ENCODE assay signal across 29 cellular contexts in the genomic region with DNA sequence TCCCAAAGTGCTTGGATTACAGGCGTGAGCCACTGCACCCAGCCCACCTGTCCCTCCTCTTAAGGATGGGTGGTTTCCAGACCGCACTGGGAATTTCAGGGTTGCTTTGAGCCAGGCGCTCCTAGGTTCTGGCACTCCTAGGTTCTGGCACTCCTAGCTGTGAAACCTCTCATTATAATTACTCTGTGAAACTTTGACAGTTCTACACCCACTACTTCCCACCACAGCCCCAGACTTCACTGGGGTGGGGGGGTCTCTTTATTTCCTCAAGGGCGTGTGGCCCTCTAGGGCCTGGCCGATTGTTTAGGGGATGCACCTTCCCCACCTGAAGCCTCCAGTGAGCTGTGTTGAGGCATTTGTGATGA. TPM values are rescaled to one million over a fixed set of nuclear protein-coding genes. Genes with fewer than 3 reads are reported as not detected.
DNase-seq lines count a peak whose midpoint lies in the region; ATAC-seq, FAIRE-seq and TF ChIP-seq lines count a peak whose summit lies in the region.
"Had no signal": no experiment of that assay in that cellular context is flagged by ENCODE, and none has a peak within 500 bp of the region (broad histone marks: within the 10 kb centered on the region; RNA-seq: fewer than 3 reads in every experiment).

No MANE protein-coding gene starts in this region.

- H2AFZ ChIP-seq in HepG2 (ENCODE audit: low read length) = no peak overlapping the region

- no peaks in the 10 kb centered on the region for H3K9me3 ChIP-seq in HepG2 (ENCODE audit: low read length)
- no peaks in the 10 kb centered on the region for H3K9me3 ChIP-seq in right lobe of liver
- H3K9me3 ChIP-seq: adrenal gland, heart left ventricle, stomach had no signal

- TF ChIP-seq CTCF in HepG2 (CRISPR knock-in tag; IDR thresholded peaks at IDR 0.05) = no peak
- no peak for TF ChIP-seq CTCF in right lobe of liver (IDR thresholded peaks at IDR 0.05)
- no peak for TF ChIP-seq CTCF in lower leg skin (IDR thresholded peaks at IDR 0.05)

- TF ChIP-seq EP300 in HepG2 (IDR thresholded peaks at IDR 0.05; ENCODE audit: low read depth in 2 of 2, low read length in 2 of 2) (no peak), HepG2 (CRISPR knock-in tag; IDR thresholded peaks at IDR 0.05; ENCODE audit: borderline replicate concordance) (no peak)

- DNase-seq in HepG2 (ENCODE audit: low spot score) = no peak
- DNase-seq in right lobe of liver = no peak
- peak; percentile 7 for DNase-seq in amniotic epithelial cell (ENCODE audit: low read depth)
- peak in 8 of 10 donors; percentile 28 to 74 (median 40) for DNase-seq in naive thymus-derived CD8-positive, alpha-beta T cell
- no peak for DNase-seq in T-helper 2 cell treated with Interferon-gamma antibody and Interleukin-4, amounts not matched to agents 5 μg/mL and 100 μg/mL, for 36 hours (ENCODE audit: low spot score)
- DNase-seq in lower leg skin (ENCODE audit: low spot score in 2 of 2) = no peak
- DNase-seq in NCI-H1694 (lab: John Stamatoyannopoulos, UW) = no peak
- DNase-seq in UCSD-AML1 (lab: John Stamatoyannopoulos, UW; ENCODE audit: unreplicated experiment) = no peak
- DNase-seq: activated effector memory CD4-positive, alpha-beta T cell treated with Interleukin-2 at 50 U/mL for 16 hours; adrenal gland; heart left ventricle; left colon; midbrain; NCI-H1092; NCI-H1930; NCI-H226; NCI-H774; stimulated activated CD4-positive, alpha-beta T cell treated with anti-CD3 and anti-CD28 coated beads, Interleukin-4, amount 100 ng/mL, for 1 hour; stomach; trophoblast cell had no signal

- H3K4me1 Mint-ChIP-seq in naive thymus-derived CD8-positive, alpha-beta T cell = peaks cover 35 to 57% (median 53%) of the 10 kb centered on the region in 4 donors
- H3K4me1 Mint-ChIP-seq in T-helper 2 cell treated with Interferon-gamma antibody and Interleukin-4, amounts not matched to agents 5 μg/mL and 100 μg/mL, for 36 hours (ENCODE audit: low read depth) = peaks cover 11% of the 10 kb centered on the region

- no peak overlapping the region for H3K9ac ChIP-seq in HepG2 (ENCODE audit: insufficient read depth, low read depth, low read length)

- H3K4me3 Mint-ChIP-seq in naive thymus-derived CD8-positive, alpha-beta T cell = peak overlapping the region; percentile 18 to 92 (median 73)
- no peak overlapping the region for H3K4me3 Mint-ChIP-seq in T-helper 2 cell treated with Interferon-gamma antibody and Interleukin-4, amounts not matched to agents 5 μg/mL and 100 μg/mL, for 36 hours

- H3K79me2 ChIP-seq in HepG2 (ENCODE audit: insufficient read depth, low read length) = no peaks in the 10 kb centered on the region

- H3K4me3 ChIP-seq in HepG2 (replicated peaks in 1 of 3; ENCODE audit: insufficient read depth in 1 of 3, low read depth in 2 of 3, low read length in 3 of 3) (no peak overlapping the region), right lobe of liver (no peak overlapping the region), lower leg skin (ENCODE audit: low read depth, poor library complexity, severe bottlenecking) (no peak overlapping the region)
- H3K4me3 ChIP-seq: adrenal gland, heart left ventricle, stomach had no signal

- intact Hi-C loops in HepG2 (cut with micrococcal nuclease; ENCODE audit: unreplicated experiment) = no loop called here
- intact Hi-C loops in right lobe of liver (cut with DNase I) = no loop called here
- intact Hi-C loops in lower leg skin (cut with DNase I; ENCODE audit: low total_unique reads) = no loop called here

- WGBS in HepG2 (ENCODE audit: low lambda C conversion rate) = 44% methylated on average over 4 of the region's 5 CpGs
- WGBS in right lobe of liver (ENCODE audit: insufficient coverage, low coverage, low lambda C conversion rate, missing lambda C conversion rate) = 65% methylated on average over 2 of the region's 5 CpGs
- WGBS in lower leg skin, 2 donors = 32 to 38% methylated on average over 5 of the region's 5 CpGs

- H3K4me1 ChIP-seq in HepG2 (ENCODE audit: insufficient read depth, low read length) (peaks cover 34% of the 10 kb centered on the region), right lobe of liver (peaks cover 0 to 10% (median 0%) of the 10 kb centered on the region in 4 donors)

- peaks cover 0 to 7% (median 6%) of the 10 kb centered on the region in 3 donors for H3K36me3 Mint-ChIP-seq in naive thymus-derived CD8-positive, alpha-beta T cell
- peaks cover 1% of the 10 kb centered on the region for H3K36me3 Mint-ChIP-seq in T-helper 2 cell treated with Interferon-gamma antibody and Interleukin-4, amounts not matched to agents 5 μg/mL and 100 μg/mL, for 36 hours (ENCODE audit: low read depth)

- BruUV-seq in HepG2 (replicated peaks; lab: Mats Ljungman, UMichigan) = no TSS peak

- H4K20me1 ChIP-seq in HepG2 (ENCODE audit: insufficient read depth, low read length) = no peaks in the 10 kb centered on the region

- no peak for TF ChIP-seq RAD21 in HepG2 (CRISPR knock-in tag; IDR thresholded peaks at IDR 0.05)

- ATAC-seq in HepG2 = no peak
- no peak for ATAC-seq in right lobe of liver
- peak; percentile 46 to 59 for ATAC-seq in naive thymus-derived CD8-positive, alpha-beta T cell
- ATAC-seq: left colon, Right ventricle myocardium inferior had no signal

- no peak overlapping the region for H3K27ac ChIP-seq in HepG2 (ENCODE audit: extremely low read length, insufficient read depth, low read length)
- H3K27ac ChIP-seq in right lobe of liver = no peak overlapping the region
- H3K27ac ChIP-seq: C4-2B had no signal

- H3K9me3 Mint-ChIP-seq in naive thymus-derived CD8-positive, alpha-beta T cell = no peaks in the 10 kb centered on the region
- H3K9me3 Mint-ChIP-seq in T-helper 2 cell treated with Interferon-gamma antibody and Interleukin-4, amounts not matched to agents 5 μg/mL and 100 μg/mL, for 36 hours = no peaks in the 10 kb centered on the region
- H3K9me3 Mint-ChIP-seq: H9 had no signal

- H3K27me3 ChIP-seq in HepG2 (ENCODE audit: control insufficient read depth in 1 of 2, insufficient read depth in 2 of 2, low read length in 2 of 2) (peaks cover 0 to 7% of the 10 kb centered on the region in 2 experiments; a peak in 2 of 5 replicates), right lobe of liver (no peaks in the 10 kb centered on the region)
- H3K27me3 ChIP-seq: adrenal gland had no signal

- CTCF ChIA-PET in HepG2 (lab: Yijun Ruan, JAX; ENCODE audit: low intra/inter-chr PET ratio, low total read pairs) = no interaction called here

- H3K27me3 Mint-ChIP-seq in naive thymus-derived CD8-positive, alpha-beta T cell = peaks cover 0 to 2% (median 0%) of the 10 kb centered on the region in 5 donors
- H3K27me3 Mint-ChIP-seq in T-helper 2 cell treated with Interferon-gamma antibody and Interleukin-4, amounts not matched to agents 5 μg/mL and 100 μg/mL, for 36 hours (ENCODE audit: low read depth) = peaks cover 20% of the 10 kb centered on the region

- POLR2A ChIA-PET in HepG2 (lab: Yijun Ruan, JAX) = interaction anchor here (0.9 kb wide), 1 partner anchor 19 kb away, joined by 3 read pairs; no protein-coding TSS in a partner anchor
- POLR2A ChIA-PET in naive thymus-derived CD8-positive, alpha-beta T cell (lab: Charles Lee) = interaction anchor here (0.6 to 2.0 kb wide), 10 partner anchors 18 to 455 kb away, joined by 3 to 10 read pairs (median 6); partner anchors contain the start of genes HNRNPM and ZNF414

- H3K4me2 ChIP-seq in HepG2 (ENCODE audit: low read depth, low read length) = no peak overlapping the region

- TF ChIP-seq POLR2A in HepG2 (IDR thresholded peaks at IDR 0.05; ENCODE audit: insufficient read depth in 1 of 2, low read depth in 2 of 2, low read length in 2 of 2) = no peak
- no peak for TF ChIP-seq POLR2A in right lobe of liver (IDR thresholded peaks at IDR 0.05)
- no peak for TF ChIP-seq POLR2A in lower leg skin (IDR thresholded peaks at IDR 0.05)

- no peaks in the 10 kb centered on the region for H3K36me3 ChIP-seq in HepG2 (replicated peaks in 1 of 2; ENCODE audit: control insufficient read depth in 1 of 2, insufficient read depth in 2 of 2, low read length in 2 of 2)
- no peaks in the 10 kb centered on the region for H3K36me3 ChIP-seq in right lobe of liver
- H3K36me3 ChIP-seq: adrenal gland, heart left ventricle, stomach had no signal

- in situ Hi-C loops in HepG2 (cut with HindIII; ENCODE audit: extremely low pct_ligation_motif_present, low pct_unique_long_range_greater_than_20kb) = no loop called here

- H3K27ac Mint-ChIP-seq in naive thymus-derived CD8-positive, alpha-beta T cell = peak overlapping the region; percentile 70 to 96 (median 90)
- H3K27ac Mint-ChIP-seq in T-helper 2 cell treated with Interferon-gamma antibody and Interleukin-4, amounts not matched to agents 5 μg/mL and 100 μg/mL, for 36 hours = no peak overlapping the region

- no peak for FAIRE-seq in HepG2 (lab: Jason Lieb, UNC)
- FAIRE-seq: endothelial cell of umbilical vein, G401.6 had no signal

RNA-seq across cellular contexts. Expression of gene ADAMTS10, which starts 2.3 kb away (rescaled TPM):
- total RNA-seq in HepG2 (2016; rRNA removed; fragmentation: Illumina TruSeq; extraction: Trizol) = 0.49 TPM in 1 of 2 replicates, not detected in the other
- total RNA-seq in HepG2 (2016; cell fraction: cytosol; rRNA removed; fragmentation: Illumina TruSeq; extraction: Trizol; ENCODE audit: low read depth) = not detected in 2 replicates
- 0.24 TPM in 1 of 2 replicates, not detected in the other for total RNA-seq in HepG2 (2016; cell fraction: insoluble cytoplasmic fraction; rRNA removed; fragmentation: Illumina TruSeq; extraction: Trizol)
- not detected in 2 replicates for total RNA-seq in HepG2 (2016; cell fraction: membrane; rRNA removed; fragmentation: Illumina TruSeq; extraction: Trizol)
- total RNA-seq in HepG2 (2016; cell fraction: nucleus; rRNA removed; fragmentation: Illumina TruSeq; extraction: Trizol) = 1.2 TPM in 1 of 2 replicates, not detected in the other
- polyA plus RNA-seq in HepG2 (2011; rRNA removed) = 1.7 and 3.0 TPM in 2 replicates
- polyA plus RNA-seq in HepG2 (2011; cell fraction: cytosol; rRNA removed) = 0.46 and 0.68 TPM in 2 replicates
- polyA plus RNA-seq in HepG2 (2011; cell fraction: nucleus; rRNA removed) = 33.0 and 37.3 TPM in 2 replicates
- polyA plus RNA-seq in HepG2 (2012) = 2.1 and 3.0 TPM in 2 replicates
- not detected in 2 replicates for polyA plus RNA-seq in HepG2 (2016; cell fraction: cytosol; fragmentation: Illumina TruSeq; extraction: Trizol; ENCODE audit: low read depth)
- polyA plus RNA-seq in HepG2 (2016; cell fraction: insoluble cytoplasmic fraction; fragmentation: Illumina TruSeq; extraction: Trizol; ENCODE audit: low read depth) = not detected in 2 replicates
- not detected in 2 replicates for polyA plus RNA-seq in HepG2 (2016; cell fraction: membrane; fragmentation: Illumina TruSeq; extraction: Trizol; ENCODE audit: low read depth)
- 0.67 and 1.2 TPM in 2 replicates for polyA plus RNA-seq in HepG2 (2016; cell fraction: nucleus; fragmentation: Illumina TruSeq; extraction: Trizol; ENCODE audit: insufficient read depth, low read depth)
- polyA minus RNA-seq in HepG2 (2011; rRNA and poly(A)+ RNA removed; ENCODE audit: low replicate concordance) = 1.9 and 2.8 TPM in 2 replicates
- polyA minus RNA-seq in HepG2 (2011; cell fraction: cytosol; rRNA and poly(A)+ RNA removed) = 0.79 TPM in 1 of 2 replicates, not detected in the other
- polyA minus RNA-seq in HepG2 (2011; cell fraction: nucleus; rRNA and poly(A)+ RNA removed) = 7.1 and 8.1 TPM in 2 replicates
- 10 to 100 TPM in 3 of 6 experiments, 1 to 10 TPM in 3; 5.0 to 12.2 (median 9.3) TPM for total RNA-seq in right lobe of liver
- 100 to 1,000 TPM; 190 to 196 TPM for total RNA-seq in naive thymus-derived CD8-positive, alpha-beta T cell
- 1 to 10 TPM; 1.2 to 3.4 (median 2.0) TPM for polyA plus RNA-seq in naive thymus-derived CD8-positive, alpha-beta T cell
- 10 to 100 TPM in 2 of 4 donors, 1 to 10 TPM in 2; 6.1 to 21.3 (median 14.1) TPM for total RNA-seq in lower leg skin

RNA-seq across cellular contexts. Expression of gene NFILZ, which starts 17.6 kb away (rescaled TPM):
- not detected in 2 replicates for total RNA-seq in HepG2 (2016; rRNA removed; fragmentation: Illumina TruSeq; extraction: Trizol)
- not detected in 2 replicates for total RNA-seq in HepG2 (2016; cell fraction: cytosol; rRNA removed; fragmentation: Illumina TruSeq; extraction: Trizol; ENCODE audit: low read depth)
- total RNA-seq in HepG2 (2016; cell fraction: insoluble cytoplasmic fraction; rRNA removed; fragmentation: Illumina TruSeq; extraction: Trizol) = not detected in 2 replicates
- not detected in 2 replicates for total RNA-seq in HepG2 (2016; cell fraction: membrane; rRNA removed; fragmentation: Illumina TruSeq; extraction: Trizol)
- total RNA-seq in HepG2 (2016; cell fraction: nucleus; rRNA removed; fragmentation: Illumina TruSeq; extraction: Trizol) = not detected in 2 replicates
- not detected in 2 replicates for polyA plus RNA-seq in HepG2 (2011; rRNA removed)
- polyA plus RNA-seq in HepG2 (2011; cell fraction: cytosol; rRNA removed) = not detected in 2 replicates
- polyA plus RNA-seq in HepG2 (2011; cell fraction: nucleus; rRNA removed) = not detected in 2 replicates
- polyA plus RNA-seq in HepG2 (2012) = not detected in 2 replicates
- not detected in 2 replicates for polyA plus RNA-seq in HepG2 (2016; cell fraction: cytosol; fragmentation: Illumina TruSeq; extraction: Trizol; ENCODE audit: low read depth)
- not detected in 2 replicates for polyA plus RNA-seq in HepG2 (2016; cell fraction: insoluble cytoplasmic fraction; fragmentation: Illumina TruSeq; extraction: Trizol; ENCODE audit: low read depth)
- polyA plus RNA-seq in HepG2 (2016; cell fraction: membrane; fragmentation: Illumina TruSeq; extraction: Trizol; ENCODE audit: low read depth) = not detected in 2 replicates
- not detected in 2 replicates for polyA plus RNA-seq in HepG2 (2016; cell fraction: nucleus; fragmentation: Illumina TruSeq; extraction: Trizol; ENCODE audit: insufficient read depth, low read depth)
- not detected in 2 replicates for polyA minus RNA-seq in HepG2 (2011; rRNA and poly(A)+ RNA removed; ENCODE audit: low replicate concordance)
- polyA minus RNA-seq in HepG2 (2011; cell fraction: cytosol; rRNA and poly(A)+ RNA removed) = not detected in 2 replicates
- not detected in 2 replicates for polyA minus RNA-seq in HepG2 (2011; cell fraction: nucleus; rRNA and poly(A)+ RNA removed)
- total RNA-seq in right lobe of liver = not detected
- not detected for total RNA-seq in naive thymus-derived CD8-positive, alpha-beta T cell
- not detected for polyA plus RNA-seq in naive thymus-derived CD8-positive, alpha-beta T cell
- not detected for total RNA-seq in lower leg skin
- total RNA-seq: adrenal gland, cardiac septum, dermis microvascular lymphatic vessel endothelial cell, endothelial cell of umbilical vein, H9, heart left ventricle, left colon, LHCN-M2, pulmonary artery endothelial cell, Right ventricle myocardium inferior, stomach had no signal
- polyA plus RNA-seq: adrenal gland, endothelial cell of umbilical vein, heart left ventricle, stomach had no signal

RNA-seq across cellular contexts. Expression of gene MYO1F, which starts 35.5 kb away (rescaled TPM):
- total RNA-seq in HepG2 (2016; rRNA removed; fragmentation: Illumina TruSeq; extraction: Trizol) = 0.09 and 0.13 TPM in 2 replicates
- 0.20 and 0.26 TPM in 2 replicates for total RNA-seq in HepG2 (2016; cell fraction: cytosol; rRNA removed; fragmentation: Illumina TruSeq; extraction: Trizol; ENCODE audit: low read depth)
- total RNA-seq in HepG2 (2016; cell fraction: insoluble cytoplasmic fraction; rRNA removed; fragmentation: Illumina TruSeq; extraction: Trizol) = 0.11 and 0.16 TPM in 2 replicates
- 0.21 and 0.80 TPM in 2 replicates for total RNA-seq in HepG2 (2016; cell fraction: membrane; rRNA removed; fragmentation: Illumina TruSeq; extraction: Trizol)
- total RNA-seq in HepG2 (2016; cell fraction: nucleus; rRNA removed; fragmentation: Illumina TruSeq; extraction: Trizol) = not detected in 2 replicates
- polyA plus RNA-seq in HepG2 (2011; rRNA removed) = 0.13 and 0.34 TPM in 2 replicates
- polyA plus RNA-seq in HepG2 (2011; cell fraction: cytosol; rRNA removed) = 0.13 and 0.30 TPM in 2 replicates
- polyA plus RNA-seq in HepG2 (2011; cell fraction: nucleus; rRNA removed) = 0.40 and 0.64 TPM in 2 replicates
- 0.42 and 1.5 TPM in 2 replicates for polyA plus RNA-seq in HepG2 (2012)
- polyA plus RNA-seq in HepG2 (2016; cell fraction: cytosol; fragmentation: Illumina TruSeq; extraction: Trizol; ENCODE audit: low read depth) = 0.25 and 0.37 TPM in 2 replicates
- polyA plus RNA-seq in HepG2 (2016; cell fraction: insoluble cytoplasmic fraction; fragmentation: Illumina TruSeq; extraction: Trizol; ENCODE audit: low read depth) = 0.16 TPM in 1 of 2 replicates, not detected in the other
- 0.32 and 0.36 TPM in 2 replicates for polyA plus RNA-seq in HepG2 (2016; cell fraction: membrane; fragmentation: Illumina TruSeq; extraction: Trizol; ENCODE audit: low read depth)
- 0.17 and 0.21 TPM in 2 replicates for polyA plus RNA-seq in HepG2 (2016; cell fraction: nucleus; fragmentation: Illumina TruSeq; extraction: Trizol; ENCODE audit: insufficient read depth, low read depth)
- polyA minus RNA-seq in HepG2 (2011; rRNA and poly(A)+ RNA removed; ENCODE audit: low replicate concordance) = 0.42 and 0.63 TPM in 2 replicates
- polyA minus RNA-seq in HepG2 (2011; cell fraction: cytosol; rRNA and poly(A)+ RNA removed) = not detected in 2 replicates
- polyA minus RNA-seq in HepG2 (2011; cell fraction: nucleus; rRNA and poly(A)+ RNA removed) = not detected in 2 replicates
- total RNA-seq in right lobe of liver = 10 to 100 TPM in 4 of 6 experiments, 1 to 10 TPM in 2; 7.9 to 21.5 (median 10.2) TPM
- total RNA-seq in naive thymus-derived CD8-positive, alpha-beta T cell = 10 to 100 TPM; 64.4 to 65.0 TPM
- polyA plus RNA-seq in naive thymus-derived CD8-positive, alpha-beta T cell = 10 to 100 TPM in 1 of 3 donors, 1 to 10 TPM in 2; 4.4 to 30.1 (median 5.6) TPM
- 1 to 10 TPM; 2.2 to 6.3 (median 3.2) TPM for total RNA-seq in lower leg skin

Comparison
In these comparisons a context has a peak if more than half of its experiments do, and no peak if none do; other contexts are left out.
1. ATAC-seq: peak in naive thymus-derived CD8-positive, alpha-beta T cell (2 of 2); none in HepG2 (single experiment) and right lobe of liver (0 of 4).
2. DNase-seq: peak in amniotic epithelial cell (single experiment) and naive thymus-derived CD8-positive, alpha-beta T cell (8 of 10); none in HepG2 (single experiment), right lobe of liver (0 of 3), T-helper 2 cell treated with Interferon-gamma antibody and Interleukin-4, amounts not matched to agents 5 μg/mL and 100 μg/mL, for 36 hours (single experiment), lower leg skin (0 of 2), NCI-H1694 (single experiment) and UCSD-AML1 (single experiment).
3. RNA of gene ADAMTS10, which starts 2.3 kb away (total RNA-seq): 190 to 196 TPM in naive thymus-derived CD8-positive, alpha-beta T cell; 6.1 to 21.3 TPM in lower leg skin, 5.0 to 12.2 TPM in right lobe of liver and 0.24 to 1.2 TPM in HepG2; every median in the first group is over 4 times any median in the second.